ENCODE assay signal across 8 cellular contexts in the genomic region with DNA sequence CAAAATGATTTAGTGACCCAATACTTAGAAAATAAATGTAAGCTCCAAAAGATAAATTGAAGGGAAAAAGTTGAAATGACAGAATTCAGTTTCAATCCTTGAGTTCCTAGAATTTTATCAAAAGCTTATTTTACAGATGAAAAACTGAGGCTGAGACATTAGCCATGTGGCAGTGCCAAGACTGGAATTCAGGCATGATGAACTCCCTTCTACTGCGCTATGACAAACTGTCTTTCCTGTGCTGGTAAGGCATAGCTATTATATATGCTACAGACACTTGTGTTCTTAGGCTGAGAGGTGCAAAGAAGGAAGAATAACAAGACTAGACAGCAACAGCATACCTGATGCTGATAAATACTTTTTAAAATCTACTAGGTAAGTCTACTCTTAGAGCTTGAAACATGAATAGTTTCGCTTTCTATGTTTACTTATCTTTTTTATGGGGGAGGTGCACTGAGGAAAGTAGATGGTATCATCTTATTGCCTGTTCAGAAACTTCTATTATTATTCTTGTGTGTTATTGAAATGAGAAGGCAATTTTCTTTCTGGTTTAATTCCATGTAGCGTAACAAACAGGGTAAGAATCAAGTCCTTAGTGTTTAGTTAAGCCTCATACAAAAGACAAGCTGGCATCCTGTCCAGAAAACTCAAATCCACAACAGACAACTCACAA. TPM values are rescaled to one million over a fixed set of nuclear protein-coding genes. Genes with fewer than 3 reads are reported as not detected.
A peak's percentile ranks its signal among the peaks of the same experiment; 100 is the strongest.
DNase-seq lines count a peak whose midpoint lies in the region; ATAC-seq, FAIRE-seq and TF ChIP-seq lines count a peak whose summit lies in the region.

No MANE protein-coding gene starts in this region.

- peak; percentile 29 for ATAC-seq in GM21576 (IDR thresholded peaks at IDR 0.05; ENCODE audit: unreplicated experiment)

- H3K27ac ChIP-seq in SJCRH30 (no peak overlapping the region; the same call in 1 of the 2 replicates), small intestine (ENCODE audit: low read depth in 1 of 2, low read length in 1 of 2) (peak overlapping the region; percentile 89 to 93)

- H3K36me3 ChIP-seq in SJCRH30 (peaks cover 2% of the 10 kb centered on the region; the same call in 1 of the 2 replicates), small intestine (ENCODE audit: control insufficient read depth in 2 of 2, insufficient read depth in 2 of 2, low read length in 2 of 2) (no peaks in the 10 kb centered on the region)

- H3K9me3 ChIP-seq in SJCRH30 (replicated peaks) = no peaks in the 10 kb centered on the region
- no peaks in the 10 kb centered on the region for H3K9me3 ChIP-seq in small intestine (ENCODE audit: control insufficient read depth, low read depth)

- H3K4me3 ChIP-seq in GM08714 (ENCODE audit: low read length) (peak overlapping the region; percentile 96), SJCRH30 (peak overlapping the region; percentile 90), fibroblast of pulmonary artery (replicated peaks; ENCODE audit: low read depth, low read length) (peak overlapping the region; percentile 92), small intestine (ENCODE audit: low read depth in 1 of 2, low read length in 2 of 2) (peak overlapping the region; percentile 81)

- H3K4me1 ChIP-seq in SJCRH30 (peaks cover 7% of the 10 kb centered on the region; the same call in 1 of the 2 replicates), small intestine (ENCODE audit: control insufficient read depth in 2 of 2, insufficient read depth in 1 of 2, low read depth in 1 of 2, low read length in 1 of 2) (peaks cover 0 to 6% of the 10 kb centered on the region in 2 donors)

- DNase-seq in SJCRH30 (no peak), fibroblast of pulmonary artery (ENCODE audit: low read depth) (no peak), small intestine (peak; percentile 32), ecto neural progenitor cell (ENCODE audit: low spot score) (no peak), occipital lobe (lab: John Stamatoyannopoulos, UW) (no peak), cerebellar nuclear complex (lab: John Stamatoyannopoulos, UW) (no peak)

- no peaks in the 10 kb centered on the region for H3K27me3 ChIP-seq in SJCRH30
- no peaks in the 10 kb centered on the region for H3K27me3 ChIP-seq in small intestine (ENCODE audit: control insufficient read depth in 2 of 2, insufficient read depth in 2 of 2, low read length in 2 of 2)

- FAIRE-seq in small intestine (lab: Jason Lieb, UNC) = no peak

- WGBS in small intestine, 3 donors = 29 to 51% (median 37%) methylated on average over 3 of the region's 3 CpGs

- no peak for TF ChIP-seq CTCF in fibroblast of pulmonary artery (IDR thresholded peaks at IDR 0.05; ENCODE audit: low read length, missing control alignments)

RNA-seq across cellular contexts. Expression of gene TTC32, which starts 1.8 kb away (rescaled TPM):
- total RNA-seq in SJCRH30 (2014; rRNA removed; shearing (Covaris generic)) = 17.4 and 21.1 TPM in 2 replicates
- 10 to 100 TPM; 11.6 to 20.8 (median 15.7) TPM for polyA plus RNA-seq in small intestine
- 22.3 TPM for total RNA-seq in occipital lobe
